In genomic region chr7:70301673-70302072, GRCh38 we compare ENCODE assay signal across 17 cellular contexts.
A peak's percentile ranks its signal among the peaks of the same experiment; 100 is the strongest.
DNase-seq lines count a peak whose midpoint lies in the region; ATAC-seq and TF ChIP-seq lines count a peak whose summit lies in the region.
"Had no signal": no experiment of that assay in that cellular context is flagged by ENCODE, and none has a peak within 500 bp of the region (broad histone marks: within the 10 kb centered on the region; RNA-seq: fewer than 3 reads in every experiment).

No MANE protein-coding gene starts in this region.

- H3K36me3 ChIP-seq in BLaER1 treated with 17β-estradiol and CSF1 and Interleukin-3, amounts not matched to agents 10 nM and 100 nM: peaks cover 0 to 7% (median 0%) of the 10 kb centered on the region in 11 experiments; a peak in 2 of 22 replicates
- H3K36me3 ChIP-seq in HAP-1 (replicated peaks): no peaks in the 10 kb centered on the region

- H4K20me1 ChIP-seq in BLaER1 treated with 17β-estradiol and CSF1 and Interleukin-3, amounts not matched to agents 10 nM and 100 nM: peaks cover 0 to 10% (median 0%) of the 10 kb centered on the region in 11 experiments; a peak in 2 of 22 replicates

- no peak overlapping the region for H3K9ac ChIP-seq in BLaER1 treated with 17β-estradiol and CSF1 and Interleukin-3, amounts not matched to agents 10 nM and 100 nM

- ATAC-seq in effector memory CD8-positive, alpha-beta T cell (replicated peaks): peak; percentile 17
- ATAC-seq: GM23338 had no signal

- peak; percentile 23 for DNase-seq in Jurkat, Clone E6-1 (ENCODE audit: low read depth, low spot score)
- peak; percentile 4 for DNase-seq in NB4 (ENCODE audit: low read depth)
- no peak for DNase-seq in effector memory CD8-positive, alpha-beta T cell
- DNase-seq in DMS153 (lab: John Stamatoyannopoulos, UW): no peak
- no peak for DNase-seq in Ammon's horn (ENCODE audit: low spot score)
- no peak for DNase-seq in Kasumi-1 (lab: John Stamatoyannopoulos, UW)
- DNase-seq in HAP-1 (ENCODE audit: low spot score in 2 of 2): no peak
- DNase-seq: C1 segment of cervical spinal cord; Caco-2; CD4-positive, alpha-beta memory T cell; DMS79; GF-D8; H9; HFFc6 had no signal

- no peak overlapping the region for H3K4me3 ChIP-seq in BLaER1 treated with 17β-estradiol and CSF1 and Interleukin-3, amounts not matched to agents 10 nM and 100 nM
- no peak overlapping the region for H3K4me3 ChIP-seq in Jurkat, Clone E6-1 (ENCODE audit: low read length)
- H3K4me3 ChIP-seq in NB4 (ENCODE audit: low read depth, low read length) (no peak overlapping the region), HAP-1 (no peak overlapping the region)
- H3K4me3 ChIP-seq: GM23338 had no signal

- peaks cover 8 to 43% (median 38%) of the 10 kb centered on the region in 10 experiments; a peak in 17 of 20 replicates for H3K4me1 ChIP-seq in BLaER1 treated with 17β-estradiol and CSF1 and Interleukin-3, amounts not matched to agents 10 nM and 100 nM
- H3K4me1 ChIP-seq in HAP-1: no peaks in the 10 kb centered on the region

- H3K27me3 ChIP-seq in BLaER1 treated with 17β-estradiol and CSF1 and Interleukin-3, amounts not matched to agents 10 nM and 100 nM: no peaks in the 10 kb centered on the region
- no peaks in the 10 kb centered on the region for H3K27me3 ChIP-seq in HAP-1 (ENCODE audit: low read depth)

- H3K9me3 Mint-ChIP-seq in effector memory CD8-positive, alpha-beta T cell: no peaks in the 10 kb centered on the region
- H3K9me3 Mint-ChIP-seq: GM23338 had no signal

- peak overlapping the region in 9 of 11 experiments; percentile 0 to 77 (median 60); a peak in 18 of 22 replicates for H3K4me2 ChIP-seq in BLaER1 treated with 17β-estradiol and CSF1 and Interleukin-3, amounts not matched to agents 10 nM and 100 nM
- H3K4me2 ChIP-seq: GM23338 had no signal

- TF ChIP-seq CTCF in NB4 (IDR thresholded peaks at IDR 0.05; ENCODE audit: low read depth, low read length): no peak

- peak overlapping the region in 1 of 2 donors; percentile 34 for H3K4me3 Mint-ChIP-seq in effector memory CD8-positive, alpha-beta T cell
- H3K4me3 Mint-ChIP-seq: B cell, GM23338, H9, HFFc6 had no signal

- peaks cover 17 to 26% of the 10 kb centered on the region in 2 donors for H3K4me1 Mint-ChIP-seq in effector memory CD8-positive, alpha-beta T cell (ENCODE audit: low read depth in 2 of 2)
- H3K4me1 Mint-ChIP-seq: B cell, GM23338 had no signal

- no peak overlapping the region for H3K27ac Mint-ChIP-seq in effector memory CD8-positive, alpha-beta T cell
- H3K27ac Mint-ChIP-seq: B cell, GM23338, H9, HFFc6 had no signal

- in situ Hi-C loops in HAP-1 (cut with MboI; ENCODE audit: low sequenced_read_pairs): no loop called here

- peaks cover 0 to 9% of the 10 kb centered on the region in 2 donors for H3K27me3 Mint-ChIP-seq in effector memory CD8-positive, alpha-beta T cell
- H3K27me3 Mint-ChIP-seq: B cell; CD4-positive, alpha-beta memory T cell had no signal

- 0 out of 22 replicates have a peak, but pooled peaks cover 0 to 6% (median 0%) of the 10 kb centered on the region in 11 experiments for H3K9me3 ChIP-seq in BLaER1 treated with 17β-estradiol and CSF1 and Interleukin-3, amounts not matched to agents 10 nM and 100 nM (replicated peaks in 1 of 11)
- H3K9me3 ChIP-seq in HAP-1: no peaks in the 10 kb centered on the region
- H3K9me3 ChIP-seq: Caco-2 had no signal

- H3K36me3 Mint-ChIP-seq in effector memory CD8-positive, alpha-beta T cell (ENCODE audit: insufficient read depth): no peaks in the 10 kb centered on the region
- H3K36me3 Mint-ChIP-seq: CD4-positive, alpha-beta memory T cell had no signal

- no peak for TF ChIP-seq POLR2A in NB4 (IDR thresholded peaks at IDR 0.05; ENCODE audit: extremely low read depth, insufficient read length)

- no peak overlapping the region for H3K27ac ChIP-seq in BLaER1 treated with 17β-estradiol and CSF1 and Interleukin-3, amounts not matched to agents 10 nM and 100 nM

Comparison
In these comparisons a context has a peak if more than half of its experiments do, and no peak if none do; other contexts are left out.
1. DNase-seq: peak in Jurkat, Clone E6-1 (single experiment) and NB4 (single experiment); none in effector memory CD8-positive, alpha-beta T cell (0 of 3), DMS153 (single experiment), Ammon's horn (single experiment), Kasumi-1 (0 of 2) and HAP-1 (0 of 2).